In genomic region chr15:31208804-31209203, GRCh38 we compare ENCODE assay signal across 27 cellular contexts.
"Had no signal": no experiment of that assay in that cellular context is flagged by ENCODE, and none has a peak within 500 bp of the region (broad histone marks: within the 10 kb centered on the region; RNA-seq: fewer than 3 reads in every experiment).

No MANE protein-coding gene starts in this region.

- H3K4me1 Mint-ChIP-seq: nephron, neural crest cell had no signal

- H3K9me3 ChIP-seq: psoas muscle, testis, thyroid gland, transverse colon, vagina had no signal

- H3K27me3 ChIP-seq: left lung, right lobe of liver, testis, thyroid gland, transverse colon, upper lobe of left lung, vagina had no signal

- H3K27ac ChIP-seq: left lung, lower lobe of right lung, parathyroid adenoma, psoas muscle, right lobe of liver, stomach, testis, thyroid gland, upper lobe of left lung, vagina had no signal

- H3K4me3 Mint-ChIP-seq: mesothelial cell of epicardium; nephron; neural crest cell; stimulated activated naive B cell treated with anti-CD40 and anti-IgM and Interleukin-4, amounts not matched to agents 10 μg/mL and 1 μg/mL and 100 μg/mL, for 72 hours had no signal

- ATAC-seq: left cardiac atrium; left lung; lower lobe of right lung; naive thymus-derived CD8-positive, alpha-beta T cell; psoas muscle; right lobe of liver; stimulated activated naive B cell treated with anti-CD40 and anti-IgM and Interleukin-4, amounts not matched to agents 10 μg/mL and 1 μg/mL and 100 μg/mL, for 72 hours; stimulated activated naive CD8-positive, alpha-beta T cell treated with anti-CD3 and anti-CD28 coated beads, Interleukin-15, Interleukin-2, amounts not matched to agents 100 U/mL and 50 U/mL, for 24 hours had no signal

- H3K4me3 ChIP-seq: left lung, lower lobe of right lung, psoas muscle, right lobe of liver, smooth muscle cell, stomach, testis, thyroid gland, transverse colon, upper lobe of left lung, vagina had no signal

- H3K27ac Mint-ChIP-seq: mesothelial cell of epicardium; nephron; stimulated activated naive B cell treated with anti-CD40 and anti-IgM and Interleukin-4, amounts not matched to agents 10 μg/mL and 1 μg/mL and 100 μg/mL, for 72 hours had no signal

- DNase-seq: hippocampal formation; kidney glomerular epithelial cell; left cardiac atrium; lower lobe of right lung; mesendoderm; naive thymus-derived CD8-positive, alpha-beta T cell; nucleus accumbens; psoas muscle; right lobe of liver; stimulated activated CD4-positive, alpha-beta T cell treated with anti-CD3 and anti-CD28 coated beads, Interleukin-12 subunit alpha, Interleukin-12 subunit beta, amount 100 ng/mL, for 4 hours; stimulated activated CD4-positive, alpha-beta T cell treated with anti-CD3 and anti-CD28 coated beads, Interleukin-15, amount 100 ng/mL, for 24 hours; stimulated activated CD4-positive, alpha-beta T cell treated with anti-CD3 and anti-CD28 coated beads, Interleukin-2, amount 100 ng/mL, for 24 hours; stimulated activated CD4-positive, alpha-beta T cell treated with anti-CD3 and anti-CD28 coated beads, Interleukin-4, amount 100 ng/mL, for 1 hour; stimulated activated naive B cell treated with anti-CD40 and anti-IgM and Interleukin-4, amounts not matched to agents 10 μg/mL and 1 μg/mL and 100 μg/mL, for 72 hours; stimulated activated naive CD8-positive, alpha-beta T cell treated with anti-CD3 and anti-CD28 coated beads, Interleukin-15, Interleukin-2, amounts not matched to agents 100 U/mL and 50 U/mL, for 24 hours; stomach; testis; thyroid gland; transverse colon; upper lobe of left lung had no signal

- H3K9me3 Mint-ChIP-seq: mesothelial cell of epicardium; naive thymus-derived CD8-positive, alpha-beta T cell; nephron; neural crest cell; stimulated activated naive B cell treated with anti-CD40 and anti-IgM and Interleukin-4, amounts not matched to agents 10 μg/mL and 1 μg/mL and 100 μg/mL, for 72 hours had no signal

- H3K36me3 ChIP-seq: left lung, lower lobe of right lung, right lobe of liver, stomach, thyroid gland, transverse colon, upper lobe of left lung, vagina had no signal

- H3K36me3 Mint-ChIP-seq: mesothelial cell of epicardium; naive thymus-derived CD8-positive, alpha-beta T cell; stimulated activated naive B cell treated with anti-CD40 and anti-IgM and Interleukin-4, amounts not matched to agents 10 μg/mL and 1 μg/mL and 100 μg/mL, for 72 hours had no signal

- H3K27me3 Mint-ChIP-seq: naive thymus-derived CD8-positive, alpha-beta T cell; stimulated activated naive B cell treated with anti-CD40 and anti-IgM and Interleukin-4, amounts not matched to agents 10 μg/mL and 1 μg/mL and 100 μg/mL, for 72 hours had no signal

- H3K4me1 ChIP-seq: parathyroid adenoma, psoas muscle, testis, thyroid gland had no signal
